29 cellular contexts compared by ENCODE assay signal in genomic region chr16:2761472-2761871, GRCh38. TPM values are rescaled to one million over a fixed set of nuclear protein-coding genes. Genes with fewer than 3 reads are reported as not detected.
"Had no signal": no experiment of that assay in that cellular context is flagged by ENCODE, and none has a peak within 500 bp of the region (broad histone marks: within the 10 kb centered on the region; RNA-seq: fewer than 3 reads in every experiment).

No MANE protein-coding gene starts in this region.

- H3K4me3 Mint-ChIP-seq: activated CD8-positive, alpha-beta memory T cell treated with anti-CD3 and anti-CD28 coated beads, Interleukin-2, amount 10 ng/mL, durations not matched to agents 7 days and 5 days; activated CD8-positive, alpha-beta T cell treated with anti-CD3 and anti-CD28 coated beads for 36 hours; activated naive CD8-positive, alpha-beta T cell; immature natural killer cell; T-helper 1 cell treated with Interleukin-12 subunit alpha and Interleukin-12 subunit beta and Interleukin-4 antibody, amounts not matched to agents 30 μg/mL and 1 μg/mL, for 36 hours; type B pancreatic cell had no signal

- H3K27me3 ChIP-seq: hepatocyte, vagina had no signal

- H3K27ac Mint-ChIP-seq: activated CD8-positive, alpha-beta memory T cell treated with anti-CD3 and anti-CD28 coated beads, Interleukin-2, amount 10 ng/mL, durations not matched to agents 7 days and 5 days; activated naive CD8-positive, alpha-beta T cell; type B pancreatic cell had no signal

- H3K9me3 Mint-ChIP-seq: activated CD8-positive, alpha-beta T cell treated with anti-CD3 and anti-CD28 coated beads for 36 hours; immature natural killer cell; T-helper 1 cell treated with Interleukin-12 subunit alpha and Interleukin-12 subunit beta and Interleukin-4 antibody, amounts not matched to agents 30 μg/mL and 1 μg/mL, for 36 hours had no signal

- H3K4me3 ChIP-seq: hepatocyte, thoracic aorta, vagina had no signal

- H3K9me3 ChIP-seq: thoracic aorta, vagina had no signal

- FAIRE-seq: endometrium, small intestine had no signal

- DNase-seq: activated CD4-positive, alpha-beta T cell treated with anti-CD3 and anti-CD28 coated beads for 48 hours; activated CD8-positive, alpha-beta memory T cell treated with anti-CD3 and anti-CD28 coated beads, Interleukin-2, amount 10 ng/mL, durations not matched to agents 7 days and 5 days; activated CD8-positive, alpha-beta T cell treated with anti-CD3 and anti-CD28 coated beads for 36 hours; activated naive CD4-positive, alpha-beta T cell; activated T-cell treated with anti-CD3 and anti-CD28 coated beads for 4 hours; amniotic stem cell; erythroblast; foreskin melanocyte; immature natural killer cell; kidney glomerular epithelial cell; mesenchymal stem cell; occipital lobe; stimulated activated CD4-positive, alpha-beta T cell treated with anti-CD3 and anti-CD28 coated beads, Interleukin-15, amount 100 ng/mL, for 24 hours; stimulated activated CD8-positive, alpha-beta memory T cell treated with anti-CD3 and anti-CD28 coated beads, Interleukin-4, amount 100 ng/mL, for 48 hours; stimulated activated naive CD4-positive, alpha-beta T cell treated with Interleukin-2 at 50 U/mL for 16 hours had no signal

- ATAC-seq: activated CD8-positive, alpha-beta memory T cell treated with anti-CD3 and anti-CD28 coated beads, Interleukin-2, amount 10 ng/mL, durations not matched to agents 7 days and 5 days; activated CD8-positive, alpha-beta T cell treated with anti-CD3 and anti-CD28 coated beads for 36 hours had no signal

- H3K27ac ChIP-seq: hepatocyte, thoracic aorta, vagina had no signal

- H3K27me3 Mint-ChIP-seq: activated CD8-positive, alpha-beta memory T cell treated with anti-CD3 and anti-CD28 coated beads, Interleukin-2, amount 10 ng/mL, durations not matched to agents 7 days and 5 days; activated CD8-positive, alpha-beta T cell treated with anti-CD3 and anti-CD28 coated beads for 36 hours; activated naive CD8-positive, alpha-beta T cell; type B pancreatic cell had no signal

RNA-seq across cellular contexts. Expression of gene PRSS33, which starts 25.9 kb away (rescaled TPM):
- total RNA-seq: activated CD8-positive, alpha-beta memory T cell treated with anti-CD3 and anti-CD28 coated beads, Interleukin-2, amount 10 ng/mL, durations not matched to agents 7 days and 5 days; cerebellum; hepatocyte; liver; mononuclear cell; myocyte; occipital lobe; sciatic nerve; thoracic aorta; vagina had no signal
- polyA plus RNA-seq: hepatocyte, liver, small intestine had no signal

RNA-seq across cellular contexts. Expression of gene PRSS41, which starts 36.8 kb away (rescaled TPM):
- total RNA-seq: activated CD8-positive, alpha-beta memory T cell treated with anti-CD3 and anti-CD28 coated beads, Interleukin-2, amount 10 ng/mL, durations not matched to agents 7 days and 5 days; activated CD8-positive, alpha-beta T cell treated with anti-CD3 and anti-CD28 coated beads for 36 hours; cerebellum; hepatocyte; liver; mononuclear cell; myocyte; neural crest cell; occipital lobe; sciatic nerve; thoracic aorta; vagina had no signal
- polyA plus RNA-seq: hepatocyte, immature natural killer cell, liver, small intestine had no signal
